In genomic region chr20:23021541-23021940, GRCh38 we compare ENCODE assay signal across 22 cellular contexts. TPM values are rescaled to one million over a fixed set of nuclear protein-coding genes. Genes with fewer than 3 reads are reported as not detected.
"Had no signal": no experiment of that assay in that cellular context is flagged by ENCODE, and none has a peak within 500 bp of the region (broad histone marks: within the 10 kb centered on the region; RNA-seq: fewer than 3 reads in every experiment).

No MANE protein-coding gene starts in this region.

- H3K27me3 ChIP-seq: brain microvascular endothelial cell, neutrophil had no signal

- DNase-seq: activated CD4-positive, alpha-beta T cell treated with anti-CD3 and anti-CD28 coated beads for 1 hour; activated CD4-positive, alpha-beta T cell treated with anti-CD3 and anti-CD28 coated beads, Interleukin-2, amount 50 U/mL, for 48 hours; activated CD8-positive, alpha-beta memory T cell treated with anti-CD3 and anti-CD28 coated beads, Interleukin-2, amount 10 ng/mL, durations not matched to agents 7 days and 5 days; activated gamma-delta T cell; activated naive CD8-positive, alpha-beta T cell treated with anti-CD3 and anti-CD28 coated beads for 36 hours; activated T-cell treated with anti-CD3 and anti-CD28 coated beads, Interleukin-2, amount 50 U/mL, for 24 hours; brain microvascular endothelial cell; cerebellar nuclear complex; dermis blood vessel endothelial cell; glutamatergic neuron; immature natural killer cell; left cardiac atrium; naive thymus-derived CD8-positive, alpha-beta T cell; retina had no signal

- H3K36me3 ChIP-seq: brain microvascular endothelial cell, neutrophil had no signal

- FAIRE-seq: urothelium cell line had no signal

- H3K27ac ChIP-seq: brain microvascular endothelial cell, neutrophil, skin epidermis had no signal

- ATAC-seq: activated CD8-positive, alpha-beta memory T cell treated with anti-CD3 and anti-CD28 coated beads, Interleukin-2, amount 10 ng/mL, durations not matched to agents 7 days and 5 days; left cardiac atrium; naive thymus-derived CD8-positive, alpha-beta T cell had no signal

- H3K9me3 ChIP-seq: neutrophil had no signal

- H3K4me3 ChIP-seq: lung, skin epidermis had no signal

RNA-seq across cellular contexts. Expression of gene SSTR4, which starts 13.6 kb away (rescaled TPM):
- total RNA-seq: activated CD8-positive, alpha-beta memory T cell treated with anti-CD3 and anti-CD28 coated beads, Interleukin-2, amount 10 ng/mL, durations not matched to agents 7 days and 5 days; activated naive CD8-positive, alpha-beta T cell treated with anti-CD3 and anti-CD28 coated beads for 36 hours; dermis blood vessel endothelial cell; esophagus mucosa; fibroblast of villous mesenchyme; left cardiac atrium; lung; mononuclear cell; naive thymus-derived CD8-positive, alpha-beta T cell had no signal
- polyA plus RNA-seq: immature natural killer cell; naive thymus-derived CD8-positive, alpha-beta T cell; thymus had no signal

RNA-seq across cellular contexts. Expression of gene THBD, which starts 27.9 kb away (rescaled TPM):
- total RNA-seq: activated CD8-positive, alpha-beta memory T cell treated with anti-CD3 and anti-CD28 coated beads, Interleukin-2, amount 10 ng/mL, durations not matched to agents 7 days and 5 days; activated naive CD8-positive, alpha-beta T cell treated with anti-CD3 and anti-CD28 coated beads for 36 hours had no signal
- polyA plus RNA-seq: naive thymus-derived CD8-positive, alpha-beta T cell had no signal
